21 cellular contexts compared by ENCODE assay signal in genomic region chr2:3299130-3299529, GRCh38.
DNase-seq lines count a peak whose midpoint lies in the region; ATAC-seq and TF ChIP-seq lines count a peak whose summit lies in the region.
"Had no signal": no experiment of that assay in that cellular context is flagged by ENCODE, and none has a peak within 500 bp of the region (broad histone marks: within the 10 kb centered on the region; RNA-seq: fewer than 3 reads in every experiment).

No MANE protein-coding gene starts in this region.

- TF ChIP-seq CTCF in Peyer's patch (IDR thresholded peaks at IDR 0.05) (no peak), lower lobe of right lung (IDR thresholded peaks at IDR 0.05) (no peak), spleen (IDR thresholded peaks at IDR 0.05 in 8 of 11, conservative IDR thresholded peaks at IDR 0.05 in 3 of 11) (no peak)

- H4K5ac ChIP-seq in mesendoderm (ENCODE audit: low read length) = no peak overlapping the region

- H3K4me2 ChIP-seq in mesendoderm (ENCODE audit: low read length) = no peak overlapping the region

- no peaks in the 10 kb centered on the region for H3K9me3 ChIP-seq in Peyer's patch
- no peaks in the 10 kb centered on the region for H3K9me3 ChIP-seq in lower lobe of right lung
- no peaks in the 10 kb centered on the region for H3K9me3 ChIP-seq in spleen
- H3K9me3 ChIP-seq: HAP-1 had no signal

- no peak overlapping the region for H2BK5ac ChIP-seq in mesendoderm (ENCODE audit: low read length)

- H3K27me3 ChIP-seq in Peyer's patch (no peaks in the 10 kb centered on the region), lower lobe of right lung (ENCODE audit: low read depth) (no peaks in the 10 kb centered on the region), spleen (replicated peaks in 1 of 7) (no peaks in the 10 kb centered on the region), mesendoderm (ENCODE audit: insufficient read depth, low read length, poor library complexity) (no peaks in the 10 kb centered on the region)

- H3K4me1 Mint-ChIP-seq in activated CD4-positive, alpha-beta T cell treated with anti-CD3 and anti-CD28 coated beads, Interleukin-2, amount 10 ng/mL, durations not matched to agents 7 days and 5 days = peaks cover 11% of the 10 kb centered on the region

- no peaks in the 10 kb centered on the region for H3K9me3 Mint-ChIP-seq in activated CD4-positive, alpha-beta T cell treated with anti-CD3 and anti-CD28 coated beads, Interleukin-2, amount 10 ng/mL, durations not matched to agents 7 days and 5 days

- no peak overlapping the region for H2BK15ac ChIP-seq in mesendoderm (replicated peaks; ENCODE audit: low read depth)

- peak; percentile 11 for DNase-seq in activated CD8-positive, alpha-beta memory T cell treated with anti-CD3 and anti-CD28 coated beads, Interleukin-2, amount 50 U/mL, for 4 hours
- no peak for DNase-seq in activated CD8-positive, alpha-beta memory T cell treated with anti-CD3 and anti-CD28 coated beads, Interleukin-2, amount 50 U/mL, for 48 hours
- peak in 2 of 3 donors; percentile 15 to 25 for DNase-seq in Peyer's patch
- DNase-seq in lower lobe of right lung = peak; percentile 20
- DNase-seq in spleen = peak; percentile 51
- DNase-seq in mesendoderm = no peak
- DNase-seq in NCI-H1417 treated with DMSO at 0.1 percent for 48 hours (lab: John Stamatoyannopoulos, UW) = no peak
- DNase-seq in activated CD4-positive, alpha-beta T cell treated with anti-CD3 and anti-CD28 coated beads, Interleukin-2, amount 10 ng/mL, durations not matched to agents 7 days and 5 days = no peak
- DNase-seq: AML-193, COR-L47, IMR-90, NCI-H1436, NCI-H1930, NCI-H226, NCI-H524, NCI-H82, RPMI8226 had no signal

- H3K27ac Mint-ChIP-seq in activated CD4-positive, alpha-beta T cell treated with anti-CD3 and anti-CD28 coated beads, Interleukin-2, amount 10 ng/mL, durations not matched to agents 7 days and 5 days = no peak overlapping the region

- no peak overlapping the region for H3K4me3 ChIP-seq in Peyer's patch
- no peak overlapping the region for H3K4me3 ChIP-seq in lower lobe of right lung
- H3K4me3 ChIP-seq in spleen = no peak overlapping the region
- H3K4me3 ChIP-seq in mesendoderm (ENCODE audit: low read length) = no peak overlapping the region
- H3K4me3 ChIP-seq: HAP-1 had no signal

- H2BK120ac ChIP-seq in mesendoderm (ENCODE audit: low read depth, low read length) = no peak overlapping the region

- no peaks in the 10 kb centered on the region for H3K27me3 Mint-ChIP-seq in activated CD4-positive, alpha-beta T cell treated with anti-CD3 and anti-CD28 coated beads, Interleukin-2, amount 10 ng/mL, durations not matched to agents 7 days and 5 days

- no peak overlapping the region for H3K9ac ChIP-seq in mesendoderm (ENCODE audit: low read length)

- TF ChIP-seq POLR2A in Peyer's patch (IDR thresholded peaks at IDR 0.05) (no peak), spleen (IDR thresholded peaks at IDR 0.05) (no peak)

- H3K27ac ChIP-seq in Peyer's patch (no peak overlapping the region), lower lobe of right lung (no peak overlapping the region), spleen (no peak overlapping the region), mesendoderm (ENCODE audit: low read depth, low read length) (no peak overlapping the region)
- H3K27ac ChIP-seq: 22Rv1, C4-2B, HL-60 had no signal

- peaks cover 10% of the 10 kb centered on the region for H3K36me3 Mint-ChIP-seq in activated CD4-positive, alpha-beta T cell treated with anti-CD3 and anti-CD28 coated beads, Interleukin-2, amount 10 ng/mL, durations not matched to agents 7 days and 5 days (ENCODE audit: low read depth)

- no peaks in the 10 kb centered on the region for H3K36me3 ChIP-seq in Peyer's patch
- H3K36me3 ChIP-seq in lower lobe of right lung = peaks cover 4% of the 10 kb centered on the region
- H3K36me3 ChIP-seq in spleen = peaks cover 0 to 18% (median 0%) of the 10 kb centered on the region in 6 donors
- H3K36me3 ChIP-seq in mesendoderm (ENCODE audit: control insufficient read depth, insufficient read depth, low read length) = no peaks in the 10 kb centered on the region
- H3K36me3 ChIP-seq: HAP-1 had no signal

- H3K4me1 ChIP-seq in Peyer's patch (peaks cover 0 to 5% (median 0%) of the 10 kb centered on the region in 4 donors), lower lobe of right lung (peaks cover 10% of the 10 kb centered on the region), spleen (peaks cover 0 to 16% (median 14%) of the 10 kb centered on the region in 6 donors), mesendoderm (ENCODE audit: control insufficient read depth, low read depth, low read length) (peaks cover 5% of the 10 kb centered on the region)

- no peak overlapping the region for H3K23ac ChIP-seq in mesendoderm (ENCODE audit: low read length)

- H3K79me1 ChIP-seq in mesendoderm (ENCODE audit: low read length) = no peaks in the 10 kb centered on the region

- WGBS in spleen, 5 donors = 97 to 98% (median 98%) methylated on average over 5 to 12 of the region's 12 CpGs
- WGBS in mesendoderm (ENCODE audit: extremely low coverage, insufficient coverage, low lambda C conversion rate) = no CpG with 5 or more reads among the region's 12 CpGs

- no peak overlapping the region for H4K8ac ChIP-seq in mesendoderm (ENCODE audit: low read depth, low read length)

- H2AK5ac ChIP-seq in mesendoderm (ENCODE audit: low read length) = no peak overlapping the region

- no peak overlapping the region for H3K56ac ChIP-seq in mesendoderm (ENCODE audit: low read length)

- no peak for ATAC-seq in lower lobe of right lung

- POLR2A ChIA-PET in activated CD4-positive, alpha-beta T cell treated with anti-CD3 and anti-CD28 coated beads, Interleukin-2, amount 10 ng/mL, durations not matched to agents 7 days and 5 days (lab: Charles Lee) = no interaction called here

- intact Hi-C loops in lower lobe of right lung (cut with DNase I) = no loop called here
- intact Hi-C loops in spleen (cut with DNase I; ENCODE audit: low total_unique reads) = no loop called here

- no peaks in the 10 kb centered on the region for H3K79me2 ChIP-seq in mesendoderm (ENCODE audit: control insufficient read depth, insufficient read depth, low read length)

- no peak overlapping the region for H3K18ac ChIP-seq in mesendoderm (ENCODE audit: low read length)

- no peak overlapping the region for H3K4ac ChIP-seq in mesendoderm (ENCODE audit: low read depth, low read length)

- no peak overlapping the region for H3K4me3 Mint-ChIP-seq in activated CD4-positive, alpha-beta T cell treated with anti-CD3 and anti-CD28 coated beads, Interleukin-2, amount 10 ng/mL, durations not matched to agents 7 days and 5 days

- CTCF ChIA-PET in activated CD4-positive, alpha-beta T cell treated with anti-CD3 and anti-CD28 coated beads, Interleukin-2, amount 10 ng/mL, durations not matched to agents 7 days and 5 days (lab: Charles Lee) = no interaction called here

Comparison
In these comparisons a context has a peak if more than half of its experiments do, and no peak if none do; other contexts are left out.
1. DNase-seq: peak in activated CD8-positive, alpha-beta memory T cell treated with anti-CD3 and anti-CD28 coated beads, Interleukin-2, amount 50 U/mL, for 4 hours (single experiment), Peyer's patch (2 of 3), lower lobe of right lung (single experiment) and spleen (single experiment); none in activated CD8-positive, alpha-beta memory T cell treated with anti-CD3 and anti-CD28 coated beads, Interleukin-2, amount 50 U/mL, for 48 hours (single experiment), mesendoderm (single experiment), NCI-H1417 treated with DMSO at 0.1 percent for 48 hours (single experiment) and activated CD4-positive, alpha-beta T cell treated with anti-CD3 and anti-CD28 coated beads, Interleukin-2, amount 10 ng/mL, durations not matched to agents 7 days and 5 days (single experiment).